18 cellular contexts compared by ENCODE assay signal in genomic region chr14:29630566-29631160, GRCh38.
"Had no signal": no experiment of that assay in that cellular context is flagged by ENCODE, and none has a peak within 500 bp of the region (broad histone marks: within the 10 kb centered on the region; RNA-seq: fewer than 3 reads in every experiment).

No MANE protein-coding gene starts in this region.

- H3K9ac ChIP-seq: parathyroid adenoma had no signal

- H3K4me1 ChIP-seq: adrenal gland, colonic mucosa, parathyroid adenoma, tibial artery had no signal

- H3K27me3 ChIP-seq: adrenal gland, colonic mucosa, dorsolateral prefrontal cortex, tibial artery had no signal

- H3K36me3 ChIP-seq: adrenal gland, colonic mucosa had no signal

- DNase-seq: activated T-cell treated with anti-CD3 and anti-CD28 coated beads, Interleukin-2, amount 50 U/mL, for 1 hour; adrenal gland; colonic mucosa; dorsolateral prefrontal cortex; head of caudate nucleus; hypothalamus; mesendoderm; mucosa of descending colon; nephron progenitor cell; right cardiac atrium; stimulated activated CD4-positive, alpha-beta T cell treated with anti-CD3 and anti-CD28 coated beads, Interleukin-1b, Interleukin-23, amount 100 ng/mL, for 48 hours; stimulated activated naive CD8-positive, alpha-beta T cell treated with anti-CD3 and anti-CD28 coated beads, Interleukin-15, amount 100 ng/mL, for 72 hours; T-helper 9 cell; tibial artery had no signal

- H3K9me3 ChIP-seq: adrenal gland, colonic mucosa, mucosa of descending colon, tibial artery had no signal

- H3K27ac ChIP-seq: adrenal gland, colonic mucosa, dorsolateral prefrontal cortex, parathyroid adenoma, skin epidermis, tibial artery had no signal

- H3K4me3 ChIP-seq: adrenal gland, colonic mucosa, dorsolateral prefrontal cortex, mucosa of descending colon, skin epidermis, tibial artery had no signal

- ATAC-seq: mucosa of descending colon; right cardiac atrium; stimulated activated effector memory CD8-positive, alpha-beta T cell treated with anti-CD3 and anti-CD28 coated beads, Interleukin-12 subunit alpha, Interleukin-12 subunit beta, amount 100 ng/mL, for 72 hours; stimulated activated naive CD8-positive, alpha-beta T cell treated with anti-CD3 and anti-CD28 coated beads, Interleukin-15, amount 100 ng/mL, for 72 hours; WTC11 had no signal

- H2AFZ ChIP-seq: parathyroid adenoma had no signal
